In genomic region chr14:61328629-61329262, GRCh38 we compare ENCODE assay signal across 16 cellular contexts. TPM values are rescaled to one million over a fixed set of nuclear protein-coding genes. Genes with fewer than 3 reads are reported as not detected.
DNase-seq lines count a peak whose midpoint lies in the region; ATAC-seq and FAIRE-seq lines count a peak whose summit lies in the region.
"Had no signal": no experiment of that assay in that cellular context is flagged by ENCODE, and none has a peak within 500 bp of the region (broad histone marks: within the 10 kb centered on the region; RNA-seq: fewer than 3 reads in every experiment).

No MANE protein-coding gene starts in this region.

- no peaks in the 10 kb centered on the region for H3K27me3 Mint-ChIP-seq in activated CD8-positive, alpha-beta memory T cell treated with anti-CD3 and anti-CD28 coated beads, Interleukin-2, amount 10 ng/mL, durations not matched to agents 7 days and 5 days
- H3K27me3 Mint-ChIP-seq in central memory CD8-positive, alpha-beta T cell: no peaks in the 10 kb centered on the region
- H3K27me3 Mint-ChIP-seq in stimulated activated naive B cell treated with anti-CD40 and anti-IgM and Interleukin-4, amounts not matched to agents 10 μg/mL and 1 μg/mL and 100 μg/mL, for 72 hours: no peaks in the 10 kb centered on the region

- H3K4me3 Mint-ChIP-seq in activated CD8-positive, alpha-beta memory T cell treated with anti-CD3 and anti-CD28 coated beads, Interleukin-2, amount 10 ng/mL, durations not matched to agents 7 days and 5 days: peak overlapping the region; percentile 97
- H3K4me3 Mint-ChIP-seq in central memory CD8-positive, alpha-beta T cell: no peak overlapping the region
- peak overlapping the region in 1 of 2 donors; percentile 20 for H3K4me3 Mint-ChIP-seq in stimulated activated naive B cell treated with anti-CD40 and anti-IgM and Interleukin-4, amounts not matched to agents 10 μg/mL and 1 μg/mL and 100 μg/mL, for 72 hours

- DNase-seq in activated CD8-positive, alpha-beta memory T cell treated with anti-CD3 and anti-CD28 coated beads, Interleukin-2, amount 10 ng/mL, durations not matched to agents 7 days and 5 days: no peak
- no peak for DNase-seq in activated CD8-positive, alpha-beta memory T cell treated with anti-CD3 and anti-CD28 coated beads, Interleukin-2, amount 50 U/mL, for 48 hours
- no peak for DNase-seq in HTR-8/SVneo (ENCODE audit: insufficient read length, low spot score)
- no peak for DNase-seq in central memory CD8-positive, alpha-beta T cell (ENCODE audit: low spot score in 2 of 2)
- no peak for DNase-seq in stimulated activated naive B cell treated with anti-CD40 and anti-IgM and Interleukin-4, amounts not matched to agents 10 μg/mL and 1 μg/mL and 100 μg/mL, for 72 hours
- no peak for DNase-seq in GF-D8 (lab: John Stamatoyannopoulos, UW)
- DNase-seq in stimulated activated CD4-positive, alpha-beta T cell treated with anti-CD3 and anti-CD28 coated beads, Interleukin-2, amount 100 ng/mL, for 24 hours: no peak
- DNase-seq: ACHN; activated CD4-positive, alpha-beta T cell treated with anti-CD3 and anti-CD28 coated beads, Interleukin-2, amount 50 U/mL, for 48 hours; amniotic stem cell; erythroblast; NCI-H1694 treated with DMSO at 0.1 percent for 48 hours; NCI-H524 treated with DMSO at 0.1 percent for 48 hours had no signal

- peak overlapping the region; percentile 91 for H3K27ac Mint-ChIP-seq in activated CD8-positive, alpha-beta memory T cell treated with anti-CD3 and anti-CD28 coated beads, Interleukin-2, amount 10 ng/mL, durations not matched to agents 7 days and 5 days
- H3K27ac Mint-ChIP-seq in central memory CD8-positive, alpha-beta T cell (ENCODE audit: low read depth): peak overlapping the region; percentile 90
- H3K27ac Mint-ChIP-seq in stimulated activated naive B cell treated with anti-CD40 and anti-IgM and Interleukin-4, amounts not matched to agents 10 μg/mL and 1 μg/mL and 100 μg/mL, for 72 hours: no peak overlapping the region

- no peaks in the 10 kb centered on the region for H3K9me3 Mint-ChIP-seq in activated CD8-positive, alpha-beta memory T cell treated with anti-CD3 and anti-CD28 coated beads, Interleukin-2, amount 10 ng/mL, durations not matched to agents 7 days and 5 days (ENCODE audit: low read depth)
- H3K9me3 Mint-ChIP-seq in central memory CD8-positive, alpha-beta T cell: no peaks in the 10 kb centered on the region
- H3K9me3 Mint-ChIP-seq in stimulated activated naive B cell treated with anti-CD40 and anti-IgM and Interleukin-4, amounts not matched to agents 10 μg/mL and 1 μg/mL and 100 μg/mL, for 72 hours: peaks cover 0 to 2% of the 10 kb centered on the region in 2 donors

- H3K4me1 Mint-ChIP-seq in activated CD8-positive, alpha-beta memory T cell treated with anti-CD3 and anti-CD28 coated beads, Interleukin-2, amount 10 ng/mL, durations not matched to agents 7 days and 5 days: peaks cover 67% of the 10 kb centered on the region
- peaks cover 81% of the 10 kb centered on the region for H3K4me1 Mint-ChIP-seq in central memory CD8-positive, alpha-beta T cell
- H3K4me1 Mint-ChIP-seq in stimulated activated naive B cell treated with anti-CD40 and anti-IgM and Interleukin-4, amounts not matched to agents 10 μg/mL and 1 μg/mL and 100 μg/mL, for 72 hours: peaks cover 12 to 22% of the 10 kb centered on the region in 2 donors

- peaks cover 67% of the 10 kb centered on the region for H3K36me3 Mint-ChIP-seq in activated CD8-positive, alpha-beta memory T cell treated with anti-CD3 and anti-CD28 coated beads, Interleukin-2, amount 10 ng/mL, durations not matched to agents 7 days and 5 days
- H3K36me3 Mint-ChIP-seq in central memory CD8-positive, alpha-beta T cell (ENCODE audit: insufficient read depth): peaks cover 48% of the 10 kb centered on the region
- H3K36me3 Mint-ChIP-seq in stimulated activated naive B cell treated with anti-CD40 and anti-IgM and Interleukin-4, amounts not matched to agents 10 μg/mL and 1 μg/mL and 100 μg/mL, for 72 hours: peaks cover 0 to 3% of the 10 kb centered on the region in 2 donors

- peak; percentile 52 for FAIRE-seq in HTR-8/SVneo (lab: Jason Lieb, UNC)
- FAIRE-seq: colon had no signal

- ATAC-seq in activated CD8-positive, alpha-beta memory T cell treated with anti-CD3 and anti-CD28 coated beads, Interleukin-2, amount 10 ng/mL, durations not matched to agents 7 days and 5 days: no peak
- no peak for ATAC-seq in central memory CD8-positive, alpha-beta T cell (replicated peaks; ENCODE audit: extremely low read depth, poor library complexity, severe bottlenecking)
- ATAC-seq in stimulated activated naive B cell treated with anti-CD40 and anti-IgM and Interleukin-4, amounts not matched to agents 10 μg/mL and 1 μg/mL and 100 μg/mL, for 72 hours (replicated peaks): peak; percentile 13 to 35
- ATAC-seq in HG03196 (IDR thresholded peaks at IDR 0.05; ENCODE audit: unreplicated experiment): no peak
- ATAC-seq: sciatic nerve had no signal

- CTCF ChIA-PET in activated CD8-positive, alpha-beta memory T cell treated with anti-CD3 and anti-CD28 coated beads, Interleukin-2, amount 10 ng/mL, durations not matched to agents 7 days and 5 days (lab: Charles Lee): interaction anchor here (0.6 to 1.3 kb wide), 2 partner anchors 8 to 38 kb away, joined by 3 to 4 read pairs; no protein-coding TSS in a partner anchor

RNA-seq across cellular contexts. Expression of gene PRKCH, which starts 7.4 kb away (rescaled TPM):
- total RNA-seq in activated CD8-positive, alpha-beta memory T cell treated with anti-CD3 and anti-CD28 coated beads, Interleukin-2, amount 10 ng/mL, durations not matched to agents 7 days and 5 days: 100 to 1,000 TPM; 304 to 312 TPM

RNA-seq across cellular contexts. Expression of gene TMEM30B, which starts 47.6 kb away (rescaled TPM):
- total RNA-seq in activated CD8-positive, alpha-beta memory T cell treated with anti-CD3 and anti-CD28 coated beads, Interleukin-2, amount 10 ng/mL, durations not matched to agents 7 days and 5 days: 1 to 10 TPM in 1 of 2 experiments, under 1 TPM in 1; 0.70 to 1.3 TPM

Comparison
In these comparisons a context has a peak if more than half of its experiments do, and no peak if none do; other contexts are left out.
1. ATAC-seq: peak in stimulated activated naive B cell treated with anti-CD40 and anti-IgM and Interleukin-4, amounts not matched to agents 10 μg/mL and 1 μg/mL and 100 μg/mL, for 72 hours (2 of 2); none in activated CD8-positive, alpha-beta memory T cell treated with anti-CD3 and anti-CD28 coated beads, Interleukin-2, amount 10 ng/mL, durations not matched to agents 7 days and 5 days (single experiment), central memory CD8-positive, alpha-beta T cell (single experiment) and HG03196 (single experiment).